18 cellular contexts compared by ENCODE assay signal in the genomic region with DNA sequence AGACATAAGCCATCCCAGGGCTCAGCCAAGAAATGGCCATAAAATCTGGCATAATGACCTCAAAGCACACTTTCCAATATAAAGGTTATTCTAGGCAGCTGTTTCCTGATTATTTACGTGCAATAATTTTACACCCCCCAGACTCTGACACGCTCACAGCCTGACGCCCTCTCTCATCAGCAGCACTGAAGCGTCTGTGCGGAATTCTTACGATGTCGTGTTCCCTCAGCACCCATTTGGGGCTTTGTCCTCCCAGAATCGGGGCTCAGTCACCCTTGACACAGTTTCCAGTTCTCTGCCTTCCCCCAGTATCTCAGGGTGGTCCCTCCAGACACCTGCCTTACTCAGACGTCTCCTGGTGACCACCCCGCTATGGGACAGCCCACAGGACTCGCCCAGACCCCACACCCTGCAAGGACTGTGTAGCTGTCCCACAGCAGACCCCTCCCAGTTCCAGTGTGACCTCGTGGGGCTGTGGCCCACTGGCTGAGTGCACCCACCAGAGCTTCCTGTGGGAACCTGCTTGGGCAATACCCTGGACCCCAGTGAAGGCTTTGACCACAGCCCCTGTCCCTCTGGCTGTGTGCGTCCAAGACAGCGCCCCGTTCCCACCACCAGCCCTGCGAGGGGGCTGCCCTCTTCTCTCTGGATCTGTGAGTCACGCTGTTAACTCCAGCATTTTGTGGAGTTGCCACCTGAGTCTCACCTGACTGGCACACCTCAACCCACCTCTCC.
"Had no signal": no experiment of that assay in that cellular context is flagged by ENCODE, and none has a peak within 500 bp of the region (broad histone marks: within the 10 kb centered on the region; RNA-seq: fewer than 3 reads in every experiment).

No MANE protein-coding gene starts in this region.

- DNase-seq: activated CD4-positive, alpha-beta T cell treated with anti-CD3 and anti-CD28 coated beads, Interleukin-2, amount 10 ng/mL, durations not matched to agents 7 days and 5 days; activated naive CD8-positive, alpha-beta T cell treated with anti-CD3 and anti-CD28 coated beads for 36 hours; central memory CD4-positive, alpha-beta T cell; cortex of kidney; effector memory CD4-positive, alpha-beta T cell; head of caudate nucleus; immature natural killer cell; lower lobe of right lung; retina; stimulated activated CD4-positive, alpha-beta T cell treated with anti-CD3 and anti-CD28 coated beads, Interleukin-15, amount 100 ng/mL, for 24 hours; stimulated activated CD4-positive, alpha-beta T cell treated with anti-CD3 and anti-CD28 coated beads, Interleukin-4, amount 100 ng/mL, for 1 hour; stimulated activated naive CD4-positive, alpha-beta T cell; transverse colon had no signal

- H3K36me3 ChIP-seq: lower lobe of right lung, transverse colon had no signal

- H3K4me1 Mint-ChIP-seq: activated CD4-positive, alpha-beta T cell treated with anti-CD3 and anti-CD28 coated beads, Interleukin-2, amount 10 ng/mL, durations not matched to agents 7 days and 5 days had no signal

- H3K4me3 Mint-ChIP-seq: activated CD4-positive, alpha-beta T cell treated with anti-CD3 and anti-CD28 coated beads, Interleukin-2, amount 10 ng/mL, durations not matched to agents 7 days and 5 days; activated naive CD8-positive, alpha-beta T cell treated with anti-CD3 and anti-CD28 coated beads for 36 hours; activated T-helper 1 cell treated with anti-CD3 and anti-CD28 coated beads, Interleukin-12 subunit alpha, Interleukin-12 subunit beta, Interleukin-2, Interleukin-4 antibody, amounts not matched to agents 30 ng/mL and 10 ng/mL and 1 ng/mL, durations not matched to agents 14 hours and 24 hours and 36 hours; mesothelial cell of epicardium; neural crest cell had no signal

- H3K9me3 ChIP-seq: body of pancreas, lower lobe of right lung, transverse colon had no signal

- ATAC-seq: body of pancreas had no signal

- H3K4me3 ChIP-seq: body of pancreas, lower lobe of right lung, skin epidermis, transverse colon had no signal

- H3K27ac Mint-ChIP-seq: activated CD4-positive, alpha-beta T cell treated with anti-CD3 and anti-CD28 coated beads, Interleukin-2, amount 10 ng/mL, durations not matched to agents 7 days and 5 days; activated naive CD8-positive, alpha-beta T cell treated with anti-CD3 and anti-CD28 coated beads for 36 hours; activated T-helper 1 cell treated with anti-CD3 and anti-CD28 coated beads, Interleukin-12 subunit alpha, Interleukin-12 subunit beta, Interleukin-2, Interleukin-4 antibody, amounts not matched to agents 30 ng/mL and 10 ng/mL and 1 ng/mL, durations not matched to agents 14 hours and 24 hours and 36 hours had no signal

- H3K27me3 ChIP-seq: body of pancreas had no signal

- H3K9me3 Mint-ChIP-seq: activated CD4-positive, alpha-beta T cell treated with anti-CD3 and anti-CD28 coated beads, Interleukin-2, amount 10 ng/mL, durations not matched to agents 7 days and 5 days had no signal

- H3K36me3 Mint-ChIP-seq: activated naive CD8-positive, alpha-beta T cell treated with anti-CD3 and anti-CD28 coated beads for 36 hours; immature natural killer cell; mesothelial cell of epicardium had no signal
